In the genomic region with DNA sequence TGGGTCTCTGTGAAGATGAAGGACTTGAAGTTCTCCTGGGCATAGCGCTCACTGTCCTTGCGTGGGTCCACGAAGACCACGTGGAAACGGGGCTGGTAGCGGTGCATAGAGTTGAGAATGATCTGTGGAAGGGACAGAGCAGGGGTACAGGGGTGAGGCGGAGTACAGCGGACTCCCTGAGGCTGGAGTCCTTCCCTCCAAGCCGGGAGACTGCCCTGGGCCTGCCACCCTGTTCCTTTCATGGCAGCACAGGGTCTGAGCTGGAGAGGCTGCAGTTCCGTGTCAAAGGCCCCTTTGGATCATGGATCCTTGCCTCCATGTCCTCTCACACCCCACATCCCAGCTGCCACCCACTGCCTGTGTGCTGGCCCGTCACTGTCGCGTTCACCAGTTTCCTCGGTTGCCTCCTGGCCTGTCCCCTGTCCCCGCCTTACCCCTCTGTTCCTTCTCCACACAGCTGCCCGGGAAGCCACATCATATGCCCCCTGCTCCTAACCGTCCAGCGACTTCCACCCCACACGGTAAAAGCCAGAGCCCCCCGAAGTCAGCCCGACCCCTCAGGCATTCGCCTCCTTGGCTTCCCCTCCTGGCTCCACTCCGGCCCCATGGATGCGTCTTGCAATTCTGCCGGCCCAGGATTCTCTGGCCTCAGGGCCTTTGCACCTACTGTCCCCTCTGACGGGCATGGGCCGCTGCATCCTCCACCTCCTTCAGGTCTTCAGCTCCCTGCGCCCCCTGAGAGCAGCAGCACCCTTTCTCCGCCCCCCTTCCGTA, we compare ENCODE assay signal across 1 cellular context.
TF ChIP-seq lines count a peak whose summit lies in the region.

No MANE protein-coding gene starts in this region.

TF ChIP-seq in H1, 55 proteins besides CTCF, POLR2A, EP300 and RAD21:
- TF ChIP-seq SIRT6 (IDR thresholded peaks at IDR 0.05; ENCODE audit: low read length) (no peak), POLR2AphosphoS5 (IDR thresholded peaks at IDR 0.05; ENCODE audit: low read depth, low read length) (peak; percentile 37; the same call in 1 of the 2 replicates), GTF2F1 (IDR thresholded peaks at IDR 0.05; ENCODE audit: borderline replicate concordance, low read depth, low read length) (no peak)
TF ChIP-seq in H1: peak in this region for 1.
